Comparison of ENCODE assay signal across 1 cellular context in genomic region chr11:110478410-110478809, GRCh38.
TF ChIP-seq lines count a peak whose summit lies in the region.

No MANE protein-coding gene starts in this region.

TF ChIP-seq in HEK293, 187 proteins besides CTCF, POLR2A, EP300 and RAD21 (continued from another document):
- TF ChIP-seq AEBP2 (tag by site-specific recombination; IDR thresholded peaks at IDR 0.05; ENCODE audit: borderline replicate concordance) (no peak), ZNF146 (tag by site-specific recombination; IDR thresholded peaks at IDR 0.05) (no peak), KLF7 (tag by site-specific recombination; IDR thresholded peaks at IDR 0.05; ENCODE audit: borderline replicate concordance) (no peak), GFI1B (tag by site-specific recombination; IDR thresholded peaks at IDR 0.05) (no peak), EGR2 (tag by site-specific recombination; IDR thresholded peaks at IDR 0.05; ENCODE audit: low read depth) (no peak), SALL2 (tag by site-specific recombination; IDR thresholded peaks at IDR 0.05; ENCODE audit: borderline replicate concordance) (no peak)
